In genomic region chr1:94920061-94920460, GRCh38 we compare ENCODE assay signal across 18 cellular contexts. TPM values are rescaled to one million over a fixed set of nuclear protein-coding genes. Genes with fewer than 3 reads are reported as not detected.
DNase-seq lines count a peak whose midpoint lies in the region; ATAC-seq, FAIRE-seq and TF ChIP-seq lines count a peak whose summit lies in the region.
"Had no signal": no experiment of that assay in that cellular context is flagged by ENCODE, and none has a peak within 500 bp of the region (broad histone marks: within the 10 kb centered on the region; RNA-seq: fewer than 3 reads in every experiment).

No MANE protein-coding gene starts in this region.

- H2AFZ ChIP-seq in SK-N-SH (ENCODE audit: low read depth) (no peak overlapping the region), parathyroid adenoma (no peak overlapping the region)

- H3K4me3 Mint-ChIP-seq in Calu3 (ENCODE audit: low read depth, unreplicated experiment) = no peak overlapping the region
- H3K4me3 Mint-ChIP-seq: activated CD4-positive, alpha-beta T cell treated with anti-CD3 and anti-CD28 coated beads, Interleukin-2, amount 10 ng/mL, durations not matched to agents 7 days and 5 days; central memory CD8-positive, alpha-beta T cell; T-cell had no signal

- TF ChIP-seq CTCF in Calu3 (IDR thresholded peaks at IDR 0.05; ENCODE audit: unreplicated experiment) (no peak), SK-N-SH (IDR thresholded peaks at IDR 0.05) (no peak), gastroesophageal sphincter (IDR thresholded peaks at IDR 0.05) (peak in 1 of 4 experiments; percentile 7), parathyroid adenoma (IDR thresholded peaks at IDR 0.05) (no peak)

- H3K79me2 ChIP-seq in SK-N-SH (ENCODE audit: insufficient read depth) (peaks cover 100% of the 10 kb centered on the region), parathyroid adenoma (peaks cover 23% of the 10 kb centered on the region)

- peak overlapping the region; percentile 39 for H3K27ac Mint-ChIP-seq in Calu3 (ENCODE audit: unreplicated experiment)
- H3K27ac Mint-ChIP-seq: activated CD4-positive, alpha-beta T cell treated with anti-CD3 and anti-CD28 coated beads, Interleukin-2, amount 10 ng/mL, durations not matched to agents 7 days and 5 days; activated T-helper 2 cell treated with anti-CD3 and anti-CD28 coated beads, Interferon-gamma antibody, Interleukin-2, Interleukin-4, amounts not matched to agents 10 μg/mL and 5 μg/mL and 100 μg/mL, durations not matched to agents 14 hours and 24 hours and 36 hours; T-cell had no signal

- TF ChIP-seq EP300 in SK-N-SH (IDR thresholded peaks at IDR 0.05; ENCODE audit: borderline replicate concordance in 1 of 2, low read depth in 1 of 2, low read length in 1 of 2) (no peak), gastroesophageal sphincter (IDR thresholded peaks at IDR 0.05) (no peak)

- H3K4me1 ChIP-seq in SK-N-SH (ENCODE audit: control insufficient read depth in 1 of 2, insufficient read depth in 2 of 2, low read depth in 1 of 2, low read length in 1 of 2) (peaks cover 41 to 44% of the 10 kb centered on the region in 2 experiments), gastroesophageal sphincter (peaks cover 21 to 100% (median 47%) of the 10 kb centered on the region in 3 donors), parathyroid adenoma (peaks cover 2% of the 10 kb centered on the region)
- H3K4me1 ChIP-seq: BE2C had no signal

- FAIRE-seq in urothelium cell line (lab: Jason Lieb, UNC) = no peak
- FAIRE-seq: keratinocyte had no signal

- WGBS in SK-N-SH (ENCODE audit: low lambda C conversion rate) = 50% methylated on average over 3 of the region's 3 CpGs
- WGBS in gastroesophageal sphincter (ENCODE audit: low coverage in 1 of 2), 2 donors = 30 to 31% methylated on average over 3 of the region's 3 CpGs

- H3K36me3 ChIP-seq in SK-N-SH (replicated peaks in 1 of 2; ENCODE audit: control insufficient read depth in 1 of 2, insufficient read depth in 2 of 2, low read length in 1 of 2) (peaks cover 21 to 31% of the 10 kb centered on the region in 2 experiments), gastroesophageal sphincter (no peaks in the 10 kb centered on the region), parathyroid adenoma (ENCODE audit: control insufficient read depth, insufficient read depth, low read length) (no peaks in the 10 kb centered on the region)
- H3K36me3 ChIP-seq: BE2C, neutrophil had no signal

- peak; percentile 10; the same call in 1 of the 2 replicates for TF ChIP-seq RAD21 in SK-N-SH (IDR thresholded peaks at IDR 0.05; ENCODE audit: low read length)

- BruUV-seq in Calu3 (replicated peaks; lab: Mats Ljungman, UMichigan) = no TSS peak

- no peaks in the 10 kb centered on the region for H3K9me3 Mint-ChIP-seq in Calu3 (ENCODE audit: low read depth, unreplicated experiment)
- H3K9me3 Mint-ChIP-seq: activated CD4-positive, alpha-beta T cell treated with anti-CD3 and anti-CD28 coated beads, Interleukin-2, amount 10 ng/mL, durations not matched to agents 7 days and 5 days; activated T-helper 2 cell treated with anti-CD3 and anti-CD28 coated beads, Interferon-gamma antibody, Interleukin-2, Interleukin-4, amounts not matched to agents 10 μg/mL and 5 μg/mL and 100 μg/mL, durations not matched to agents 14 hours and 24 hours and 36 hours; central memory CD8-positive, alpha-beta T cell; T-cell had no signal

- H3K27ac ChIP-seq in SK-N-SH (ENCODE audit: low read depth in 2 of 2, low read length in 1 of 2) (peak overlapping the region in 1 of 2 experiments; percentile 77; a peak in 3 of 4 replicates), gastroesophageal sphincter (peak overlapping the region in 3 of 4 donors; percentile 10 to 29 (median 15)), parathyroid adenoma (no peak overlapping the region)
- H3K27ac ChIP-seq: neutrophil had no signal

- H3K27me3 Mint-ChIP-seq in Calu3 (ENCODE audit: unreplicated experiment) = no peaks in the 10 kb centered on the region

- H3K4me2 ChIP-seq in SK-N-SH = peak overlapping the region; percentile 88
- peak overlapping the region; percentile 17 for H3K4me2 ChIP-seq in parathyroid adenoma (ENCODE audit: low read length)

- no peaks in the 10 kb centered on the region for H3K27me3 ChIP-seq in SK-N-SH (ENCODE audit: insufficient read depth)
- H3K27me3 ChIP-seq in gastroesophageal sphincter = no peaks in the 10 kb centered on the region
- H3K27me3 ChIP-seq in parathyroid adenoma (ENCODE audit: control insufficient read depth, insufficient read depth, low read length) = no peaks in the 10 kb centered on the region
- H3K27me3 ChIP-seq: BE2C had no signal

- H3K4me3 ChIP-seq in SK-N-SH (ENCODE audit: low read depth in 2 of 2, low read length in 1 of 2) (no peak overlapping the region; a peak in 1 of 4 replicates), gastroesophageal sphincter (no peak overlapping the region), parathyroid adenoma (ENCODE audit: low read depth, low read length) (no peak overlapping the region)

- H3F3A ChIP-seq in SK-N-SH (replicated peaks; ENCODE audit: insufficient read depth) = peaks cover 6% of the 10 kb centered on the region

- no peaks in the 10 kb centered on the region; the same call in 1 of the 2 replicates for H3K9me2 ChIP-seq in SK-N-SH

- DNase-seq in Calu3 = no peak
- no peak for DNase-seq in SK-N-SH
- no peak for DNase-seq in NCI-H510A (lab: John Stamatoyannopoulos, UW)
- no peak for DNase-seq in SHP77 (lab: John Stamatoyannopoulos, UW)
- DNase-seq in NCI-H345 (lab: John Stamatoyannopoulos, UW) = no peak
- DNase-seq in urothelium cell line (ENCODE audit: low spot score) = no peak
- DNase-seq: activated CD4-positive, alpha-beta T cell treated with anti-CD3 and anti-CD28 coated beads, Interleukin-2, amount 10 ng/mL, durations not matched to agents 7 days and 5 days; BE2C; DND-41; NCI-H1105; NK-92 treated with Interleukin-12 subunit alpha and Interleukin-12 subunit beta, amount 100 ng/mL, for 24 hours; T-cell had no signal

- H3K9me3 ChIP-seq in SK-N-SH (no peaks in the 10 kb centered on the region), gastroesophageal sphincter (no peaks in the 10 kb centered on the region), parathyroid adenoma (ENCODE audit: control insufficient read depth, low read length) (no peaks in the 10 kb centered on the region)
- H3K9me3 ChIP-seq: BE2C, neutrophil had no signal

- H4K20me1 ChIP-seq in SK-N-SH (ENCODE audit: insufficient read depth) = peaks cover 100% of the 10 kb centered on the region

- TF ChIP-seq POLR2A in gastroesophageal sphincter (IDR thresholded peaks at IDR 0.05) = no peak

- no peak overlapping the region for H3K9ac ChIP-seq in SK-N-SH
- H3K9ac ChIP-seq in parathyroid adenoma = no peak overlapping the region

- intact Hi-C loops in Calu3 (cut with micrococcal nuclease; ENCODE audit: unreplicated experiment) = no loop called here

- ATAC-seq in gastroesophageal sphincter = no peak
- ATAC-seq: T-cell had no signal

- peaks cover 49% of the 10 kb centered on the region for H3K4me1 Mint-ChIP-seq in Calu3 (ENCODE audit: low read depth, unreplicated experiment)

- CTCF ChIA-PET in Calu3 (lab: Charles Lee) = interaction anchor here (1.5 to 2.7 kb wide), 3 partner anchors 66 to 123 kb away, joined by 6 to 7 read pairs (median 6); no protein-coding TSS in a partner anchor
- CTCF ChIA-PET in SK-N-SH (lab: Yijun Ruan, JAX) = interaction anchor here (0.6 to 4.8 kb wide), 6 partner anchors 9 to 123 kb away, joined by 3 to 24 read pairs (median 4); no protein-coding TSS in a partner anchor

- peaks cover 31% of the 10 kb centered on the region for H3K36me3 Mint-ChIP-seq in Calu3 (ENCODE audit: insufficient read depth, unreplicated experiment)

- POLR2A ChIA-PET in SK-N-SH (lab: Yijun Ruan, JAX) = no interaction called here

TF ChIP-seq in SK-N-SH, 30 proteins besides CTCF, POLR2A, EP300 and RAD21:
- 0 out of 2 replicates have a peak, but pooled peaks have one; percentile 27 for TF ChIP-seq GATA2 (CRISPR knock-in tag; IDR thresholded peaks at IDR 0.05)
- TF ChIP-seq RCOR1 (IDR thresholded peaks at IDR 0.05; ENCODE audit: low read length) = 0 out of 2 replicates have a peak, but pooled peaks have one; percentile 9
- no peak for TF ChIP-seq POLR2AphosphoS5 (IDR thresholded peaks at IDR 0.05; ENCODE audit: low read depth, low read length)

RNA-seq across cellular contexts. Expression of gene CNN3, which starts 6.8 kb away (rescaled TPM):
- total RNA-seq in Calu3 (2022) (83.4 and 140 TPM in 2 replicates), gastroesophageal sphincter (100 to 1,000 TPM; 145 to 292 (median 217) TPM)
- 204 and 242 TPM in 2 replicates for polyA plus RNA-seq in SK-N-SH (2012; rRNA removed)
- 282 and 327 TPM in 2 replicates for polyA plus RNA-seq in SK-N-SH (2012; cell fraction: cytosol; rRNA removed)
- polyA plus RNA-seq in SK-N-SH (2012; cell fraction: nucleus; rRNA removed) = 113 and 197 TPM in 2 replicates
